25 cellular contexts compared by ENCODE assay signal in genomic region chr20:64271636-64272035, GRCh38.
"Had no signal": no experiment of that assay in that cellular context is flagged by ENCODE, and none has a peak within 500 bp of the region (broad histone marks: within the 10 kb centered on the region; RNA-seq: fewer than 3 reads in every experiment).

No MANE protein-coding gene starts in this region.

- DNase-seq: activated CD4-positive, alpha-beta T cell treated with anti-CD3 and anti-CD28 coated beads, Interleukin-2, amount 10 ng/mL, durations not matched to agents 7 days and 5 days; activated CD4-positive, CD25-positive, alpha-beta regulatory T cell treated with anti-CD3 and anti-CD28 coated beads, Interleukin-2, amount 50 U/mL, for 72 hours; activated CD8-positive, alpha-beta memory T cell treated with anti-CD3 and anti-CD28 coated beads, Interleukin-2, amount 50 U/mL, for 48 hours; activated CD8-positive, alpha-beta T cell treated with anti-CD3 and anti-CD28 coated beads for 36 hours; activated effector memory CD4-positive, alpha-beta T cell treated with Interleukin-2 at 50 U/mL for 16 hours; activated naive CD4-positive, alpha-beta T cell; activated T-cell treated with anti-CD3 and anti-CD28 coated beads, Interleukin-2, amount 50 U/mL, for 1 hour; aorta; central memory CD4-positive, alpha-beta T cell; Kasumi-1; NCI-H1930; NCI-H2171 treated with DMSO at 0.1 percent for 48 hours; NCI-H226; NCI-H510A; NCI-H526 treated with DMSO at 0.1 percent for 48 hours; NK-92 treated with Interleukin-12 subunit alpha and Interleukin-12 subunit beta, amount 100 ng/mL, for 24 hours; Peyer's patch; SHP77; SW 1271 had no signal

- H3K27me3 ChIP-seq: Peyer's patch, SJSA1 had no signal

- H3K9me3 ChIP-seq: Peyer's patch, SJSA1 had no signal

- H3K36me3 ChIP-seq: SJSA1 had no signal

- ATAC-seq: activated CD8-positive, alpha-beta T cell treated with anti-CD3 and anti-CD28 coated beads for 36 hours; K562; SK-N-SH treated with all-trans-retinoic acid at 6 μM for 48 hours had no signal

- H3K27ac Mint-ChIP-seq: activated CD4-positive, alpha-beta T cell treated with anti-CD3 and anti-CD28 coated beads, Interleukin-2, amount 10 ng/mL, durations not matched to agents 7 days and 5 days; activated CD8-positive, alpha-beta T cell treated with anti-CD3 and anti-CD28 coated beads for 36 hours; activated naive CD4-positive, alpha-beta T cell treated with anti-CD3 and anti-CD28 coated beads, Interleukin-2, amount 50 U/mL, for 24 hours; activated T-helper 1 cell treated with anti-CD3 and anti-CD28 coated beads, Interleukin-12 subunit alpha, Interleukin-12 subunit beta, Interleukin-2, Interleukin-4 antibody, amounts not matched to agents 30 ng/mL and 10 ng/mL and 1 ng/mL, durations not matched to agents 14 hours and 24 hours and 36 hours had no signal

- H3K4me3 Mint-ChIP-seq: activated CD4-positive, alpha-beta T cell treated with anti-CD3 and anti-CD28 coated beads, Interleukin-2, amount 10 ng/mL, durations not matched to agents 7 days and 5 days; activated CD8-positive, alpha-beta T cell treated with anti-CD3 and anti-CD28 coated beads for 36 hours; activated naive CD4-positive, alpha-beta T cell treated with anti-CD3 and anti-CD28 coated beads, Interleukin-2, amount 50 U/mL, for 24 hours; activated T-helper 1 cell treated with anti-CD3 and anti-CD28 coated beads, Interleukin-12 subunit alpha, Interleukin-12 subunit beta, Interleukin-2, Interleukin-4 antibody, amounts not matched to agents 30 ng/mL and 10 ng/mL and 1 ng/mL, durations not matched to agents 14 hours and 24 hours and 36 hours had no signal

- H3K27me3 Mint-ChIP-seq: activated CD4-positive, alpha-beta T cell treated with anti-CD3 and anti-CD28 coated beads, Interleukin-2, amount 10 ng/mL, durations not matched to agents 7 days and 5 days; activated CD8-positive, alpha-beta T cell treated with anti-CD3 and anti-CD28 coated beads for 36 hours; activated naive CD4-positive, alpha-beta T cell treated with anti-CD3 and anti-CD28 coated beads, Interleukin-2, amount 50 U/mL, for 24 hours had no signal

- H3K4me1 ChIP-seq: Peyer's patch, SJSA1 had no signal

- H3K4me3 ChIP-seq: K562, Peyer's patch, SJSA1 had no signal

- H3K27ac ChIP-seq: Peyer's patch, RWPE1, SJSA1 had no signal

- H3K9me3 Mint-ChIP-seq: activated CD4-positive, alpha-beta T cell treated with anti-CD3 and anti-CD28 coated beads, Interleukin-2, amount 10 ng/mL, durations not matched to agents 7 days and 5 days; activated CD8-positive, alpha-beta T cell treated with anti-CD3 and anti-CD28 coated beads for 36 hours; activated naive CD4-positive, alpha-beta T cell treated with anti-CD3 and anti-CD28 coated beads, Interleukin-2, amount 50 U/mL, for 24 hours; activated T-helper 1 cell treated with anti-CD3 and anti-CD28 coated beads, Interleukin-12 subunit alpha, Interleukin-12 subunit beta, Interleukin-2, Interleukin-4 antibody, amounts not matched to agents 30 ng/mL and 10 ng/mL and 1 ng/mL, durations not matched to agents 14 hours and 24 hours and 36 hours had no signal
